29 cellular contexts compared by ENCODE assay signal in genomic region chr15:81018197-81018596, GRCh38.
"Had no signal": no experiment of that assay in that cellular context is flagged by ENCODE, and none has a peak within 500 bp of the region (broad histone marks: within the 10 kb centered on the region; RNA-seq: fewer than 3 reads in every experiment).

No MANE protein-coding gene starts in this region.

- ATAC-seq: activated CD4-positive, alpha-beta T cell treated with anti-CD3 and anti-CD28 coated beads for 36 hours; activated CD4-positive, CD25-positive, alpha-beta regulatory T cell treated with anti-CD3 and anti-CD28 coated beads, Interleukin-2, amount 50 U/mL, for 24 hours; activated CD8-positive, alpha-beta T cell treated with anti-CD3 and anti-CD28 coated beads, Interleukin-2, amount 10 ng/mL, durations not matched to agents 7 days and 5 days; activated naive CD4-positive, alpha-beta T cell treated with anti-CD3 and anti-CD28 coated beads, Interleukin-2, amount 50 U/mL, for 72 hours; body of pancreas; Panc1 had no signal

- H3K27me3 Mint-ChIP-seq: activated CD4-positive, alpha-beta T cell treated with anti-CD3 and anti-CD28 coated beads for 36 hours; activated CD4-positive, alpha-beta T cell treated with anti-CD3 and anti-CD28 coated beads, Interleukin-2, amount 10 ng/mL, durations not matched to agents 7 days and 5 days; activated T-cell treated with anti-CD3 and anti-CD28 coated beads, Interleukin-2, amount 50 U/mL, for 24 hours had no signal

- H3K9me3 ChIP-seq: adrenal gland, body of pancreas, breast epithelium, MG63, SJSA1 had no signal

- H3K4me1 ChIP-seq: adrenal gland had no signal

- DNase-seq: activated CD4-positive, alpha-beta T cell treated with anti-CD3 and anti-CD28 coated beads for 36 hours; activated CD4-positive, alpha-beta T cell treated with anti-CD3 and anti-CD28 coated beads, Interleukin-2, amount 10 ng/mL, durations not matched to agents 7 days and 5 days; activated CD4-positive, alpha-beta T cell treated with anti-CD3 and anti-CD28 coated beads, Interleukin-2, amount 50 U/mL, for 48 hours; activated CD8-positive, alpha-beta T cell treated with anti-CD3 and anti-CD28 coated beads, Interleukin-2, amount 10 ng/mL, durations not matched to agents 7 days and 5 days; activated gamma-delta T cell treated with Interleukin-2 at 50 U/mL for 16 hours; activated naive CD4-positive, alpha-beta T cell treated with anti-CD3 and anti-CD28 coated beads for 36 hours; activated T-cell treated with anti-CD3 and anti-CD28 coated beads, Interleukin-2, amount 50 U/mL, for 24 hours; adrenal gland; body of pancreas; Kasumi-1; KG1; MG63; NCI-H1048; NCI-H1105 treated with DMSO at 0.1 percent for 48 hours; NCI-H1436; NCI-H1694; NCI-H1930; NCI-H2081 treated with DMSO at 0.1 percent for 48 hours; NCI-H226; NCI-H446 treated with DMSO at 0.1 percent for 48 hours; NCI-H524 treated with DMSO at 0.1 percent for 48 hours; SHP77; SW 1271 had no signal

- H3K4me3 Mint-ChIP-seq: activated CD4-positive, alpha-beta T cell treated with anti-CD3 and anti-CD28 coated beads for 36 hours; activated CD4-positive, alpha-beta T cell treated with anti-CD3 and anti-CD28 coated beads, Interleukin-2, amount 10 ng/mL, durations not matched to agents 7 days and 5 days; activated CD8-positive, alpha-beta T cell treated with anti-CD3 and anti-CD28 coated beads, Interleukin-2, amount 10 ng/mL, durations not matched to agents 7 days and 5 days; activated naive CD4-positive, alpha-beta T cell treated with anti-CD3 and anti-CD28 coated beads for 36 hours; activated T-cell treated with anti-CD3 and anti-CD28 coated beads, Interleukin-2, amount 50 U/mL, for 24 hours; T-helper 2 cell treated with Interferon-gamma antibody and Interleukin-4, amounts not matched to agents 5 μg/mL and 100 μg/mL, for 36 hours had no signal

- H3K36me3 Mint-ChIP-seq: activated naive CD4-positive, alpha-beta T cell treated with anti-CD3 and anti-CD28 coated beads, Interleukin-2, amount 50 U/mL, for 72 hours had no signal

- H3K27ac ChIP-seq: adrenal gland, body of pancreas, breast epithelium, SJSA1 had no signal

- H3K9me3 Mint-ChIP-seq: activated CD4-positive, alpha-beta T cell treated with anti-CD3 and anti-CD28 coated beads, Interleukin-2, amount 10 ng/mL, durations not matched to agents 7 days and 5 days; activated naive CD4-positive, alpha-beta T cell treated with anti-CD3 and anti-CD28 coated beads for 36 hours; activated naive CD4-positive, alpha-beta T cell treated with anti-CD3 and anti-CD28 coated beads, Interleukin-2, amount 50 U/mL, for 72 hours; activated T-cell treated with anti-CD3 and anti-CD28 coated beads, Interleukin-2, amount 50 U/mL, for 24 hours; T-helper 2 cell treated with Interferon-gamma antibody and Interleukin-4, amounts not matched to agents 5 μg/mL and 100 μg/mL, for 36 hours had no signal

- H3K27me3 ChIP-seq: adrenal gland, body of pancreas, breast epithelium, MG63, SJSA1 had no signal

- H3K27ac Mint-ChIP-seq: activated CD4-positive, alpha-beta T cell treated with anti-CD3 and anti-CD28 coated beads for 36 hours; activated CD4-positive, alpha-beta T cell treated with anti-CD3 and anti-CD28 coated beads, Interleukin-2, amount 10 ng/mL, durations not matched to agents 7 days and 5 days; activated CD8-positive, alpha-beta T cell treated with anti-CD3 and anti-CD28 coated beads, Interleukin-2, amount 10 ng/mL, durations not matched to agents 7 days and 5 days; activated naive CD4-positive, alpha-beta T cell treated with anti-CD3 and anti-CD28 coated beads for 36 hours; activated naive CD4-positive, alpha-beta T cell treated with anti-CD3 and anti-CD28 coated beads, Interleukin-2, amount 50 U/mL, for 72 hours; activated T-cell treated with anti-CD3 and anti-CD28 coated beads, Interleukin-2, amount 50 U/mL, for 24 hours; T-helper 2 cell treated with Interferon-gamma antibody and Interleukin-4, amounts not matched to agents 5 μg/mL and 100 μg/mL, for 36 hours had no signal

- H3K36me3 ChIP-seq: adrenal gland, breast epithelium, SJSA1 had no signal

- H3K4me3 ChIP-seq: adrenal gland, body of pancreas, breast epithelium, MG63, SJSA1 had no signal
